ENCODE assay signal across 8 cellular contexts in genomic region chr9:108933231-108933630, GRCh38. TPM values are rescaled to one million over a fixed set of nuclear protein-coding genes. Genes with fewer than 3 reads are reported as not detected.
DNase-seq lines count a peak whose midpoint lies in the region; ATAC-seq and TF ChIP-seq lines count a peak whose summit lies in the region.

No MANE protein-coding gene starts in this region.

- H3K27ac Mint-ChIP-seq in CD4-positive, alpha-beta T cell = peak overlapping the region; percentile 95

- H3K27me3 Mint-ChIP-seq in CD4-positive, alpha-beta T cell = no peaks in the 10 kb centered on the region

- CTCF ChIA-PET in CD4-positive, alpha-beta T cell (lab: Charles Lee) = no interaction called here

- no peak for ATAC-seq in CD4-positive, alpha-beta T cell (ENCODE audit: poor library complexity)
- no peak for ATAC-seq in HG03457 (IDR thresholded peaks at IDR 0.05; ENCODE audit: unreplicated experiment)
- no peak for ATAC-seq in omental fat pad (ENCODE audit: low FRiP score)

- no peaks in the 10 kb centered on the region for H3K9me3 ChIP-seq in CD4-positive, alpha-beta T cell (ENCODE audit: control insufficient read depth, low read length)
- H3K9me3 ChIP-seq in stomach = no peaks in the 10 kb centered on the region

- TF ChIP-seq POLR2A in stomach (IDR thresholded peaks at IDR 0.05) = no peak

- intact Hi-C loops in CD4-positive, alpha-beta T cell (cut with DNase I, micrococcal nuclease) = loop anchor here (2.0 to 10.0 kb wide), 5 partner anchors 79 to 1322 kb away; partner anchors contain the start of genes TMEM245 (in 2 of the 2), CTNNAL1 (in 1 of the 2), EPB41L4B (in 1 of the 2) and TXN (in 1 of the 2)
- intact Hi-C loops in stomach (cut with DNase I; ENCODE audit: low total_unique reads) = no loop called here

- peaks cover 19 to 40% (median 27%) of the 10 kb centered on the region in 4 donors for H3K4me1 ChIP-seq in stomach

- peak overlapping the region; percentile 99 for H3K4me3 Mint-ChIP-seq in CD4-positive, alpha-beta T cell

- peaks cover 4 to 27% (median 23%) of the 10 kb centered on the region in 4 donors for H3K36me3 ChIP-seq in stomach

- POLR2A ChIA-PET in CD4-positive, alpha-beta T cell (lab: Charles Lee) = interaction anchor here (1.3 to 1.4 kb wide), 2 partner anchors 21 to 186 kb away, joined by 4 to 8 read pairs; partner anchors contain the start of gene TMEM245

- H3K27ac ChIP-seq in CD4-positive, alpha-beta T cell (ENCODE audit: low read depth, low read length) = peak overlapping the region; percentile 77
- H3K27ac ChIP-seq in angular gyrus (ENCODE audit: low read depth, low read length) = peak overlapping the region; percentile 94
- H3K27ac ChIP-seq in stomach = peak overlapping the region; percentile 90 to 95 (median 93)

- H3K27me3 ChIP-seq in CD4-positive, alpha-beta T cell (ENCODE audit: control insufficient read depth, insufficient read depth, low read length) = no peaks in the 10 kb centered on the region
- no peaks in the 10 kb centered on the region for H3K27me3 ChIP-seq in stomach

- no peak for DNase-seq in CD4-positive, alpha-beta T cell
- DNase-seq in HT-29 (ENCODE audit: low spot score) (peak; percentile 20), inferior parietal cortex (ENCODE audit: extremely low spot score) (peak; percentile 32), stomach (no peak), omental fat pad (ENCODE audit: low spot score) (no peak)
- DNase-seq in activated CD8-positive, alpha-beta memory T cell treated with anti-CD3 and anti-CD28 coated beads, Interleukin-2, amount 50 U/mL, for 48 hours = no peak

- peak overlapping the region; percentile 83 to 92 (median 88) for H3K4me3 ChIP-seq in stomach

- 1 to 2% (median 1%) methylated on average over 20 of the region's 20 CpGs for WGBS in stomach, 5 donors

- H3K9me3 Mint-ChIP-seq in CD4-positive, alpha-beta T cell = no peaks in the 10 kb centered on the region

- TF ChIP-seq EP300 in stomach (IDR thresholded peaks at IDR 0.05) = no peak

- no peak for TF ChIP-seq CTCF in CD4-positive, alpha-beta T cell (IDR thresholded peaks at IDR 0.05)
- no peak for TF ChIP-seq CTCF in stomach (IDR thresholded peaks at IDR 0.05)
- no peak for TF ChIP-seq CTCF in omental fat pad (IDR thresholded peaks at IDR 0.05)

- peaks cover 47% of the 10 kb centered on the region for H3K36me3 Mint-ChIP-seq in CD4-positive, alpha-beta T cell (ENCODE audit: low read depth)

- H3K4me1 Mint-ChIP-seq in CD4-positive, alpha-beta T cell (ENCODE audit: low read depth) = peaks cover 57% of the 10 kb centered on the region

RNA-seq across cellular contexts. Expression of gene ELP1, which starts 0.7 kb away (rescaled TPM):
- 10 to 100 TPM; 19.2 to 20.8 TPM for total RNA-seq in CD4-positive, alpha-beta T cell
- total RNA-seq in HT-29 (2014; rRNA removed; shearing (Covaris generic)) = 14.7 and 24.4 TPM in 2 replicates
- total RNA-seq in stomach (10 to 100 TPM; 18.5 to 47.3 (median 30.4) TPM), omental fat pad (10 to 100 TPM; 16.0 to 24.9 (median 18.7) TPM)
- polyA plus RNA-seq in stomach = 10 to 100 TPM in 1 of 3 donors, 1 to 10 TPM in 2; 6.0 to 11.6 (median 6.7) TPM

RNA-seq across cellular contexts. Expression of gene ABITRAM, which starts 1.0 kb away (rescaled TPM):
- total RNA-seq in CD4-positive, alpha-beta T cell = 10 to 100 TPM; 10.4 to 11.7 TPM
- 4.8 and 9.8 TPM in 2 replicates for total RNA-seq in HT-29 (2014; rRNA removed; shearing (Covaris generic))
- 1 to 10 TPM in 3 of 5 donors, under 1 TPM in 1, not detected in 1; 0.29 to 7.2 (median 5.6) TPM for total RNA-seq in stomach
- 10 to 100 TPM; 15.1 to 19.4 (median 16.6) TPM for polyA plus RNA-seq in stomach
- total RNA-seq in omental fat pad = 1 to 10 TPM; 7.6 to 9.4 (median 9.1) TPM

Comparison
In these comparisons a context has a peak if more than half of its experiments do, and no peak if none do; other contexts are left out.
1. DNase-seq: peak in HT-29 (single experiment) and inferior parietal cortex (single experiment); none in CD4-positive, alpha-beta T cell (0 of 10), stomach (single experiment), activated CD8-positive, alpha-beta memory T cell treated with anti-CD3 and anti-CD28 coated beads, Interleukin-2, amount 50 U/mL, for 48 hours (single experiment) and omental fat pad (single experiment).
2. Peak in every context shown above with its lines, with median percentiles within 50 percentile points of each other: H3K27ac ChIP-seq.